ENCODE assay signal across 16 cellular contexts in genomic region chr1:150807674-150808073, GRCh38. TPM values are rescaled to one million over a fixed set of nuclear protein-coding genes. Genes with fewer than 3 reads are reported as not detected.
A peak's percentile ranks its signal among the peaks of the same experiment; 100 is the strongest.
DNase-seq lines count a peak whose midpoint lies in the region; ATAC-seq and TF ChIP-seq lines count a peak whose summit lies in the region.
"Had no signal": no experiment of that assay in that cellular context is flagged by ENCODE, and none has a peak within 500 bp of the region (broad histone marks: within the 10 kb centered on the region; RNA-seq: fewer than 3 reads in every experiment).

No MANE protein-coding gene starts in this region.

- peak overlapping the region; percentile 70 for H3K4me2 ChIP-seq in smooth muscle cell

- no peak for TF ChIP-seq CTCF in CD8-positive, alpha-beta T cell (IDR thresholded peaks at IDR 0.05)
- TF ChIP-seq CTCF in smooth muscle cell (IDR thresholded peaks at IDR 0.05; ENCODE audit: borderline replicate concordance, insufficient read depth, poor library complexity, severe bottlenecking): no peak

- peak overlapping the region; percentile 9 for H3K4me3 Mint-ChIP-seq in CD8-positive, alpha-beta T cell

- no peaks in the 10 kb centered on the region for H3F3A ChIP-seq in smooth muscle cell (ENCODE audit: low read depth)

- peaks cover 11% of the 10 kb centered on the region for H3K36me3 Mint-ChIP-seq in CD8-positive, alpha-beta T cell

- POLR2A ChIA-PET in CD8-positive, alpha-beta T cell (lab: Charles Lee): no interaction called here

- CTCF ChIA-PET in CD8-positive, alpha-beta T cell (lab: Charles Lee): interaction anchor here (1.6 kb wide), 2 partner anchors 31 to 188 kb away, joined by 3 to 5 read pairs; no protein-coding TSS in a partner anchor

- no peak overlapping the region for H3K27ac ChIP-seq in CD8-positive, alpha-beta T cell (ENCODE audit: low read depth, low read length)
- no peak overlapping the region for H3K27ac ChIP-seq in right cardiac atrium (ENCODE audit: low read length)
- H3K27ac ChIP-seq in smooth muscle cell (ENCODE audit: low read depth): peak overlapping the region; percentile 4

- H3K36me3 ChIP-seq in CD8-positive, alpha-beta T cell (ENCODE audit: insufficient read depth, low read length): peaks cover 3% of the 10 kb centered on the region
- H3K36me3 ChIP-seq in adipocyte (ENCODE audit: control insufficient read depth, insufficient read depth, low read length, severe bottlenecking) (peaks cover 44% of the 10 kb centered on the region), smooth muscle cell (ENCODE audit: low read depth) (peaks cover 13% of the 10 kb centered on the region)

- no peaks in the 10 kb centered on the region for H4K20me1 ChIP-seq in smooth muscle cell (ENCODE audit: low read depth)

- H3K9ac ChIP-seq in adipocyte (ENCODE audit: low read length) (peak overlapping the region; percentile 83), smooth muscle cell (ENCODE audit: low read depth) (no peak overlapping the region)

- 12% methylated on average over 1 of the region's 1 CpG for WGBS in right cardiac atrium
- WGBS in smooth muscle cell (ENCODE audit: low lambda C conversion rate): 45% methylated on average over 1 of the region's 1 CpG

- H3K27ac Mint-ChIP-seq in CD8-positive, alpha-beta T cell: no peak overlapping the region

- intact Hi-C loops in CD8-positive, alpha-beta T cell (cut with DNase I, micrococcal nuclease): no loop called here
- intact Hi-C loops in right cardiac atrium (cut with DNase I): no loop called here

- ATAC-seq in CD8-positive, alpha-beta T cell: no peak
- ATAC-seq in right cardiac atrium (peak in 1 of 2 donors; percentile 64), HG03432 (IDR thresholded peaks at IDR 0.05; ENCODE audit: unreplicated experiment) (no peak)
- ATAC-seq: stimulated activated naive CD8-positive, alpha-beta T cell treated with anti-CD3 and anti-CD28 coated beads, Interleukin-15, amount 100 ng/mL, for 72 hours had no signal

- no peaks in the 10 kb centered on the region for H3K9me3 ChIP-seq in CD8-positive, alpha-beta T cell (ENCODE audit: low read length)
- H3K9me3 ChIP-seq in adipocyte (ENCODE audit: control insufficient read depth, low read length) (no peaks in the 10 kb centered on the region), right cardiac atrium (ENCODE audit: control insufficient read depth, low read length) (no peaks in the 10 kb centered on the region), smooth muscle cell (replicated peaks; ENCODE audit: low read depth) (no peaks in the 10 kb centered on the region)
- H3K9me3 ChIP-seq: Caco-2, MG63 had no signal

- DNase-seq in CD8-positive, alpha-beta T cell: no peak
- DNase-seq in adipocyte (ENCODE audit: low read depth) (peak; percentile 39), right cardiac atrium (no peak), smooth muscle cell (lab: John Stamatoyannopoulos, UW; ENCODE audit: unreplicated experiment) (no peak), mucosa of gallbladder (ENCODE audit: low spot score) (no peak), NCI-H2029 treated with DMSO at 0.1 percent for 48 hours (lab: John Stamatoyannopoulos, UW) (no peak), NCI-H2196 (lab: John Stamatoyannopoulos, UW; ENCODE audit: unreplicated experiment) (no peak)
- DNase-seq: activated CD4-positive, alpha-beta T cell treated with anti-CD3 and anti-CD28 coated beads for 1 hour; activated naive CD4-positive, alpha-beta T cell; Caco-2; MG63; NCI-H524 treated with DMSO at 0.1 percent for 48 hours; SIG-M5; stimulated activated CD4-positive, alpha-beta T cell treated with anti-CD3 and anti-CD28 coated beads, Interleukin-1b, Interleukin-23, amount 100 ng/mL, for 48 hours; stimulated activated naive CD8-positive, alpha-beta T cell treated with anti-CD3 and anti-CD28 coated beads, Interleukin-15, amount 100 ng/mL, for 72 hours had no signal

- no peak overlapping the region for H2AFZ ChIP-seq in smooth muscle cell (ENCODE audit: low read depth)

- H3K27me3 Mint-ChIP-seq in CD8-positive, alpha-beta T cell (ENCODE audit: low read depth): no peaks in the 10 kb centered on the region
- H3K27me3 Mint-ChIP-seq: stimulated activated naive CD8-positive, alpha-beta T cell treated with anti-CD3 and anti-CD28 coated beads, Interleukin-15, amount 100 ng/mL, for 72 hours had no signal

- H3K4me3 ChIP-seq in CD8-positive, alpha-beta T cell (ENCODE audit: low read depth, low read length): no peak overlapping the region
- H3K4me3 ChIP-seq in adipocyte (ENCODE audit: low read length): peak overlapping the region; percentile 80
- H3K4me3 ChIP-seq in right cardiac atrium (ENCODE audit: low read length): peak overlapping the region; percentile 58
- peak overlapping the region; percentile 28 for H3K4me3 ChIP-seq in smooth muscle cell
- H3K4me3 ChIP-seq: MG63 had no signal

- H3K4me1 Mint-ChIP-seq in CD8-positive, alpha-beta T cell (ENCODE audit: low read depth): peaks cover 15% of the 10 kb centered on the region

- no peaks in the 10 kb centered on the region for H3K27me3 ChIP-seq in CD8-positive, alpha-beta T cell (ENCODE audit: insufficient read depth, low read length)
- H3K27me3 ChIP-seq in adipocyte (replicated peaks; ENCODE audit: control insufficient read depth, insufficient read depth, low read length) (no peaks in the 10 kb centered on the region), right cardiac atrium (ENCODE audit: control insufficient read depth, insufficient read depth) (no peaks in the 10 kb centered on the region), smooth muscle cell (ENCODE audit: low read depth) (no peaks in the 10 kb centered on the region)
- H3K27me3 ChIP-seq: MG63 had no signal

- no peaks in the 10 kb centered on the region for H3K79me2 ChIP-seq in smooth muscle cell (ENCODE audit: low read depth)

- H3K9me3 Mint-ChIP-seq in CD8-positive, alpha-beta T cell: no peaks in the 10 kb centered on the region
- H3K9me3 Mint-ChIP-seq: stimulated activated naive CD8-positive, alpha-beta T cell treated with anti-CD3 and anti-CD28 coated beads, Interleukin-15, amount 100 ng/mL, for 72 hours had no signal

- peaks cover 13% of the 10 kb centered on the region for H3K4me1 ChIP-seq in CD8-positive, alpha-beta T cell (ENCODE audit: insufficient read depth, low read length)
- peaks cover 53% of the 10 kb centered on the region for H3K4me1 ChIP-seq in adipocyte (ENCODE audit: control insufficient read depth, insufficient read depth, low read length)
- H3K4me1 ChIP-seq in right cardiac atrium (ENCODE audit: control insufficient read depth, insufficient read depth, low read length): no peaks in the 10 kb centered on the region
- H3K4me1 ChIP-seq in smooth muscle cell (ENCODE audit: low read depth): peaks cover 20% of the 10 kb centered on the region

RNA-seq across cellular contexts. Expression of gene CTSK, which starts 0.4 kb away (rescaled TPM):
- 10 to 100 TPM; 10.7 to 10.8 TPM for total RNA-seq in CD8-positive, alpha-beta T cell
- total RNA-seq in right cardiac atrium (10 to 100 TPM; 13.6 to 22.2 (median 16.1) TPM), smooth muscle cell (12.2 and 14.6 TPM in 2 replicates), mucosa of gallbladder (47.6 TPM)
- polyA plus RNA-seq in right cardiac atrium (13.5 TPM), smooth muscle cell (11.5 and 12.4 TPM in 2 replicates)

RNA-seq across cellular contexts. Expression of gene CTSS, which starts 42.1 kb away (rescaled TPM):
- total RNA-seq in CD8-positive, alpha-beta T cell: 10 to 100 TPM; 58.3 to 63.0 TPM
- 10 to 100 TPM; 34.8 to 64.7 (median 52.5) TPM for total RNA-seq in right cardiac atrium
- polyA plus RNA-seq in right cardiac atrium: 8.7 TPM
- total RNA-seq in smooth muscle cell: 1.0 and 2.8 TPM in 2 replicates
- 1.3 and 1.4 TPM in 2 replicates for polyA plus RNA-seq in smooth muscle cell
- 106 TPM for total RNA-seq in mucosa of gallbladder
